ENCODE assay signal across 22 cellular contexts in genomic region chr15:76134537-76134936, GRCh38.
"Had no signal": no experiment of that assay in that cellular context is flagged by ENCODE, and none has a peak within 500 bp of the region (broad histone marks: within the 10 kb centered on the region; RNA-seq: fewer than 3 reads in every experiment).

No MANE protein-coding gene starts in this region.

- H3K9me3 Mint-ChIP-seq: T-cell had no signal

- H3K27ac ChIP-seq: RWPE1 had no signal

- H3K4me3 Mint-ChIP-seq: T-cell had no signal

- ATAC-seq: Panc1, PC-3, T-cell had no signal

- H3K9ac ChIP-seq: SK-N-SH had no signal

- H3K36me3 Mint-ChIP-seq: T-cell had no signal

- H3K9me3 ChIP-seq: SK-N-SH had no signal

- DNase-seq: Kasumi-1, KG1, MM.1S, NCI-H1092 treated with DMSO at 0.1 percent for 48 hours, NCI-H1436, NCI-H187, NCI-H2029, NCI-H2081 treated with DMSO at 0.1 percent for 48 hours, NCI-H2171, NCI-H226, NCI-H446, NCI-H510A, NCI-H524 treated with DMSO at 0.1 percent for 48 hours, NCI-H69, NCI-H774, PC-3, SHP77, SK-N-SH, SW 1271, T-cell had no signal

- H3K4me2 ChIP-seq: SK-N-SH had no signal

- H3K27ac Mint-ChIP-seq: T-cell had no signal
